Comparison of ENCODE assay signal across 7 cellular contexts in genomic region chr1:211329764-211330201, GRCh38. TPM values are rescaled to one million over a fixed set of nuclear protein-coding genes. Genes with fewer than 3 reads are reported as not detected.
DNase-seq lines count a peak whose midpoint lies in the region; ATAC-seq and TF ChIP-seq lines count a peak whose summit lies in the region.

No MANE protein-coding gene starts in this region.

- no peaks in the 10 kb centered on the region for H3K27me3 ChIP-seq in HAP-1 (ENCODE audit: low read depth)

- peaks cover 60% of the 10 kb centered on the region for H3K4me1 ChIP-seq in mucosa of descending colon (ENCODE audit: low read depth)
- peaks cover 19% of the 10 kb centered on the region for H3K4me1 ChIP-seq in HAP-1

- peak; percentile 68 for DNase-seq in NCI-H1048 (lab: John Stamatoyannopoulos, UW)
- no peak for DNase-seq in mucosa of descending colon
- DNase-seq in effector CD8-positive, alpha-beta T cell (lab: John Stamatoyannopoulos, UW) = no peak
- no peak for DNase-seq in HAP-1 (ENCODE audit: low spot score in 2 of 2)
- DNase-seq in superior temporal gyrus (ENCODE audit: extremely low spot score) = no peak

- no peak for TF ChIP-seq CTCF in mucosa of descending colon (IDR thresholded peaks at IDR 0.05)

- in situ Hi-C loops in HAP-1 (cut with MboI; ENCODE audit: low sequenced_read_pairs) = loop anchor here (10.0 kb wide), 1 partner anchor 145 kb away; no protein-coding TSS in a partner anchor

- H3K4me3 ChIP-seq in mucosa of descending colon (no peak overlapping the region), HAP-1 (no peak overlapping the region)

- TF ChIP-seq POLR2A in GM18526 (IDR thresholded peaks at IDR 0.05; ENCODE audit: extremely low read depth, insufficient read length) = peak; percentile 12

- H3K36me3 ChIP-seq in mucosa of descending colon (ENCODE audit: low read depth) = no peaks in the 10 kb centered on the region
- no peaks in the 10 kb centered on the region for H3K36me3 ChIP-seq in HAP-1 (replicated peaks)

- ATAC-seq in GM21737 (IDR thresholded peaks at IDR 0.05; ENCODE audit: unreplicated experiment) (peak; percentile 48), mucosa of descending colon (peak; percentile 37)

- H3K9me3 ChIP-seq in mucosa of descending colon (no peaks in the 10 kb centered on the region), HAP-1 (no peaks in the 10 kb centered on the region)

- intact Hi-C loops in mucosa of descending colon (cut with DNase I, micrococcal nuclease) = loop anchor here (10.0 kb wide), 2 partner anchors 185 to 325 kb away; no protein-coding TSS in a partner anchor

RNA-seq across cellular contexts. Expression of gene TRAF5, which starts 3.1 kb away (rescaled TPM):
- 10 to 100 TPM; 19.4 to 28.5 (median 23.9) TPM for total RNA-seq in mucosa of descending colon
